In the genomic region with DNA sequence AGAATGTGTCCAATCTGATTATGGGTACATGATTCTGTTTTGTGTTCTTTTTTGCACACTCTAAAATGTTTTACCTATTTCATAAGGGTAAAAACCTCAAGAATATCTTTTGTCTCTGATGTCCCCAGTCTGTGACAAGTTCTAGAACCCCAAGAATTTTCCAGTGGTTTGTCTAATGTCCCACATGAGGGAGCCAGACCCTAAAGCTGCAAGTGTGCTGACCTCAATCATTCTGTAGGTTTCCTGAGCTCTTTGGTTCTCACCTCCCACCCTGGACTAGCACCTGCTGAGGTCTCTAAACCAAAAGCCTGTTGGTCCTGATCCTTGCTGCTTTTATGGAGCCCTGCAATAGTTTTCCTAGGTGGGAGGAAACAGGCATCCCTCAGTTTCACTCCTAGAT, we compare ENCODE assay signal across 2 cellular contexts.
TF ChIP-seq lines count a peak whose summit lies in the region.

No MANE protein-coding gene starts in this region.

TF ChIP-seq in GM23338, 12 proteins besides CTCF, POLR2A, EP300 and RAD21 (continued from another document):
- TF ChIP-seq STAT1 (IDR thresholded peaks at IDR 0.05; ENCODE audit: unreplicated experiment): no peak
- TF ChIP-seq EZH2phosphoT487 (IDR thresholded peaks at IDR 0.05; ENCODE audit: unreplicated experiment): no peak
- no peak for TF ChIP-seq EZH2 (IDR thresholded peaks at IDR 0.05; ENCODE audit: low read depth, unreplicated experiment)
- no peak for TF ChIP-seq JUNB (IDR thresholded peaks at IDR 0.05; ENCODE audit: unreplicated experiment)
- TF ChIP-seq ZNF114 (CRISPR knock-in tag; IDR thresholded peaks at IDR 0.05): no peak
- TF ChIP-seq, protein P1, sequence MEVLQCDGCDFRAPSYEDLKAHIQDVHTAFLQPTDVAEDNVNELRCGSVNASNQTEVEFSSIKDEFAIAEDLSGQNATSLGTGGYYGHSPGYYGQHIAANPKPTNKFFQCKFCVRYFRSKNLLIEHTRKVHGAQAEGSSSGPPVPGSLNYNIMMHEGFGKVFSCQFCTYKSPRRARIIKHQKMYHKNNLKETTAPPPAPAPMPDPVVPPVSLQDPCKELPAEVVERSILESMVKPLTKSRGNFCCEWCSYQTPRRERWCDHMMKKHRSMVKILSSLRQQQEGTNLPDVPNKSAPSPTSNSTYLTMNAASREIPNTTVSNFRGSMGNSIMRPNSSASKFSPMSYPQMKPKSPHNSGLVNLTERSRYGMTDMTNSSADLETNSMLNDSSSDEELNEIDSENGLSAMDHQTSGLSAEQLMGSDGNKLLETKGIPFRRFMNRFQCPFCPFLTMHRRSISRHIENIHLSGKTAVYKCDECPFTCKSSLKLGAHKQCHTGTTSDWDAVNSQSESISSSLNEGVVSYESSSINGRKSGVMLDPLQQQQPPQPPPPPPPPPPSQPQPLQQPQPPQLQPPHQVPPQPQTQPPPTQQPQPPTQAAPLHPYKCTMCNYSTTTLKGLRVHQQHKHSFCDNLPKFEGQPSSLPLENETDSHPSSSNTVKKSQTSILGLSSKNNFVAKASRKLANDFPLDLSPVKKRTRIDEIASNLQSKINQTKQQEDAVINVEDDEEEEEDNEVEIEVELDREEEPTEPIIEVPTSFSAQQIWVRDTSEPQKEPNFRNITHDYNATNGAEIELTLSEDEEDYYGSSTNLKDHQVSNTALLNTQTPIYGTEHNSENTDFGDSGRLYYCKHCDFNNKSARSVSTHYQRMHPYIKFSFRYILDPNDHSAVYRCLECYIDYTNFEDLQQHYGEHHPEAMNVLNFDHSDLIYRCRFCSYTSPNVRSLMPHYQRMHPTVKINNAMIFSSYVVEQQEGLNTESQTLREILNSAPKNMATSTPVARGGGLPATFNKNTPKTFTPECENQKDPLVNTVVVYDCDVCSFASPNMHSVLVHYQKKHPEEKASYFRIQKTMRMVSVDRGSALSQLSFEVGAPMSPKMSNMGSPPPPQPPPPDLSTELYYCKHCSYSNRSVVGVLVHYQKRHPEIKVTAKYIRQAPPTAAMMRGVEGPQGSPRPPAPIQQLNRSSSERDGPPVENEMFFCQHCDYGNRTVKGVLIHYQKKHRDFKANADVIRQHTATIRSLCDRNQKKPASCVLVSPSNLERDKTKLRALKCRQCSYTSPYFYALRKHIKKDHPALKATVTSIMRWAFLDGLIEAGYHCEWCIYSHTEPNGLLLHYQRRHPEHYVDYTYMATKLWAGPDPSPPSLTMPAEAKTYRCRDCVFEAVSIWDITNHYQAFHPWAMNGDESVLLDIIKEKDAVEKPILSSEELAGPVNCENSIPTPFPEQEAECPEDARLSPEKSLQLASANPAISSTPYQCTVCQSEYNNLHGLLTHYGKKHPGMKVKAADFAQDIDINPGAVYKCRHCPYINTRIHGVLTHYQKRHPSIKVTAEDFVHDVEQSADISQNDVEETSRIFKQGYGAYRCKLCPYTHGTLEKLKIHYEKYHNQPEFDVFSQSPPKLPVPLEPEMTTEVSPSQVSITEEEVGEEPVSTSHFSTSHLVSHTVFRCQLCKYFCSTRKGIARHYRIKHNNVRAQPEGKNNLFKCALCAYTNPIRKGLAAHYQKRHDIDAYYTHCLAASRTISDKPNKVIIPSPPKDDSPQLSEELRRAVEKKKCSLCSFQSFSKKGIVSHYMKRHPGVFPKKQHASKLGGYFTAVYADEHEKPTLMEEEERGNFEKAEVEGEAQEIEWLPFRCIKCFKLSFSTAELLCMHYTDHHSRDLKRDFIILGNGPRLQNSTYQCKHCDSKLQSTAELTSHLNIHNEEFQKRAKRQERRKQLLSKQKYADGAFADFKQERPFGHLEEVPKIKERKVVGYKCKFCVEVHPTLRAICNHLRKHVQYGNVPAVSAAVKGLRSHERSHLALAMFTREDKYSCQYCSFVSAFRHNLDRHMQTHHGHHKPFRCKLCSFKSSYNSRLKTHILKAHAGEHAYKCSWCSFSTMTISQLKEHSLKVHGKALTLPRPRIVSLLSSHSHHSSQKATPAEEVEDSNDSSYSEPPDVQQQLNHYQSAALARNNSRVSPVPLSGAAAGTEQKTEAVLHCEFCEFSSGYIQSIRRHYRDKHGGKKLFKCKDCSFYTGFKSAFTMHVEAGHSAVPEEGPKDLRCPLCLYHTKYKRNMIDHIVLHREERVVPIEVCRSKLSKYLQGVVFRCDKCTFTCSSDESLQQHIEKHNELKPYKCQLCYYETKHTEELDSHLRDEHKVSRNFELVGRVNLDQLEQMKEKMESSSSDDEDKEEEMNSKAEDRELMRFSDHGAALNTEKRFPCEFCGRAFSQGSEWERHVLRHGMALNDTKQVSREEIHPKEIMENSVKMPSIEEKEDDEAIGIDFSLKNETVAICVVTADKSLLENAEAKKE (CRISPR knock-in tag; IDR thresholded peaks at IDR 0.05): no peak
- TF ChIP-seq ZNF331 (CRISPR knock-in tag; IDR thresholded peaks at IDR 0.05; ENCODE audit: low read depth): no peak
- no peak for TF ChIP-seq NANOG (IDR thresholded peaks at IDR 0.05; ENCODE audit: borderline replicate concordance)
- TF ChIP-seq, protein P2, sequence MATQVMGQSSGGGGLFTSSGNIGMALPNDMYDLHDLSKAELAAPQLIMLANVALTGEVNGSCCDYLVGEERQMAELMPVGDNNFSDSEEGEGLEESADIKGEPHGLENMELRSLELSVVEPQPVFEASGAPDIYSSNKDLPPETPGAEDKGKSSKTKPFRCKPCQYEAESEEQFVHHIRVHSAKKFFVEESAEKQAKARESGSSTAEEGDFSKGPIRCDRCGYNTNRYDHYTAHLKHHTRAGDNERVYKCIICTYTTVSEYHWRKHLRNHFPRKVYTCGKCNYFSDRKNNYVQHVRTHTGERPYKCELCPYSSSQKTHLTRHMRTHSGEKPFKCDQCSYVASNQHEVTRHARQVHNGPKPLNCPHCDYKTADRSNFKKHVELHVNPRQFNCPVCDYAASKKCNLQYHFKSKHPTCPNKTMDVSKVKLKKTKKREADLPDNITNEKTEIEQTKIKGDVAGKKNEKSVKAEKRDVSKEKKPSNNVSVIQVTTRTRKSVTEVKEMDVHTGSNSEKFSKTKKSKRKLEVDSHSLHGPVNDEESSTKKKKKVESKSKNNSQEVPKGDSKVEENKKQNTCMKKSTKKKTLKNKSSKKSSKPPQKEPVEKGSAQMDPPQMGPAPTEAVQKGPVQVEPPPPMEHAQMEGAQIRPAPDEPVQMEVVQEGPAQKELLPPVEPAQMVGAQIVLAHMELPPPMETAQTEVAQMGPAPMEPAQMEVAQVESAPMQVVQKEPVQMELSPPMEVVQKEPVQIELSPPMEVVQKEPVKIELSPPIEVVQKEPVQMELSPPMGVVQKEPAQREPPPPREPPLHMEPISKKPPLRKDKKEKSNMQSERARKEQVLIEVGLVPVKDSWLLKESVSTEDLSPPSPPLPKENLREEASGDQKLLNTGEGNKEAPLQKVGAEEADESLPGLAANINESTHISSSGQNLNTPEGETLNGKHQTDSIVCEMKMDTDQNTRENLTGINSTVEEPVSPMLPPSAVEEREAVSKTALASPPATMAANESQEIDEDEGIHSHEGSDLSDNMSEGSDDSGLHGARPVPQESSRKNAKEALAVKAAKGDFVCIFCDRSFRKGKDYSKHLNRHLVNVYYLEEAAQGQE (IDR thresholded peaks at IDR 0.05; ENCODE audit: unreplicated experiment): no peak
- TF ChIP-seq CREB1 (CRISPR knock-in tag; IDR thresholded peaks at IDR 0.05; ENCODE audit: low read depth): no peak

TF ChIP-seq in WTC11, 78 proteins besides CTCF, POLR2A, EP300 and RAD21 (continued from another document and continues in another):
- TF ChIP-seq, protein P3, sequence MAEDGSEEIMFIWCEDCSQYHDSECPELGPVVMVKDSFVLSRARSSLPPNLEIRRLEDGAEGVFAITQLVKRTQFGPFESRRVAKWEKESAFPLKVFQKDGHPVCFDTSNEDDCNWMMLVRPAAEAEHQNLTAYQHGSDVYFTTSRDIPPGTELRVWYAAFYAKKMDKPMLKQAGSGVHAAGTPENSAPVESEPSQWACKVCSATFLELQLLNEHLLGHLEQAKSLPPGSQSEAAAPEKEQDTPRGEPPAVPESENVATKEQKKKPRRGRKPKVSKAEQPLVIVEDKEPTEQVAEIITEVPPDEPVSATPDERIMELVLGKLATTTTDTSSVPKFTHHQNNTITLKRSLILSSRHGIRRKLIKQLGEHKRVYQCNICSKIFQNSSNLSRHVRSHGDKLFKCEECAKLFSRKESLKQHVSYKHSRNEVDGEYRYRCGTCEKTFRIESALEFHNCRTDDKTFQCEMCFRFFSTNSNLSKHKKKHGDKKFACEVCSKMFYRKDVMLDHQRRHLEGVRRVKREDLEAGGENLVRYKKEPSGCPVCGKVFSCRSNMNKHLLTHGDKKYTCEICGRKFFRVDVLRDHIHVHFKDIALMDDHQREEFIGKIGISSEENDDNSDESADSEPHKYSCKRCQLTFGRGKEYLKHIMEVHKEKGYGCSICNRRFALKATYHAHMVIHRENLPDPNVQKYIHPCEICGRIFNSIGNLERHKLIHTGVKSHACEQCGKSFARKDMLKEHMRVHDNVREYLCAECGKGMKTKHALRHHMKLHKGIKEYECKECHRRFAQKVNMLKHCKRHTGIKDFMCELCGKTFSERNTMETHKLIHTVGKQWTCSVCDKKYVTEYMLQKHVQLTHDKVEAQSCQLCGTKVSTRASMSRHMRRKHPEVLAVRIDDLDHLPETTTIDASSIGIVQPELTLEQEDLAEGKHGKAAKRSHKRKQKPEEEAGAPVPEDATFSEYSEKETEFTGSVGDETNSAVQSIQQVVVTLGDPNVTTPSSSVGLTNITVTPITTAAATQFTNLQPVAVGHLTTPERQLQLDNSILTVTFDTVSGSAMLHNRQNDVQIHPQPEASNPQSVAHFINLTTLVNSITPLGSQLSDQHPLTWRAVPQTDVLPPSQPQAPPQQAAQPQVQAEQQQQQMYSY (CRISPR knock-in tag; IDR thresholded peaks at IDR 0.05): no peak
- TF ChIP-seq, protein P4, sequence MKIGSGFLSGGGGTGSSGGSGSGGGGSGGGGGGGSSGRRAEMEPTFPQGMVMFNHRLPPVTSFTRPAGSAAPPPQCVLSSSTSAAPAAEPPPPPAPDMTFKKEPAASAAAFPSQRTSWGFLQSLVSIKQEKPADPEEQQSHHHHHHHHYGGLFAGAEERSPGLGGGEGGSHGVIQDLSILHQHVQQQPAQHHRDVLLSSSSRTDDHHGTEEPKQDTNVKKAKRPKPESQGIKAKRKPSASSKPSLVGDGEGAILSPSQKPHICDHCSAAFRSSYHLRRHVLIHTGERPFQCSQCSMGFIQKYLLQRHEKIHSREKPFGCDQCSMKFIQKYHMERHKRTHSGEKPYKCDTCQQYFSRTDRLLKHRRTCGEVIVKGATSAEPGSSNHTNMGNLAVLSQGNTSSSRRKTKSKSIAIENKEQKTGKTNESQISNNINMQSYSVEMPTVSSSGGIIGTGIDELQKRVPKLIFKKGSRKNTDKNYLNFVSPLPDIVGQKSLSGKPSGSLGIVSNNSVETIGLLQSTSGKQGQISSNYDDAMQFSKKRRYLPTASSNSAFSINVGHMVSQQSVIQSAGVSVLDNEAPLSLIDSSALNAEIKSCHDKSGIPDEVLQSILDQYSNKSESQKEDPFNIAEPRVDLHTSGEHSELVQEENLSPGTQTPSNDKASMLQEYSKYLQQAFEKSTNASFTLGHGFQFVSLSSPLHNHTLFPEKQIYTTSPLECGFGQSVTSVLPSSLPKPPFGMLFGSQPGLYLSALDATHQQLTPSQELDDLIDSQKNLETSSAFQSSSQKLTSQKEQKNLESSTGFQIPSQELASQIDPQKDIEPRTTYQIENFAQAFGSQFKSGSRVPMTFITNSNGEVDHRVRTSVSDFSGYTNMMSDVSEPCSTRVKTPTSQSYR (CRISPR knock-in tag; IDR thresholded peaks at IDR 0.05): no peak
- TF ChIP-seq ZNF416 (CRISPR knock-in tag; IDR thresholded peaks at IDR 0.05) (no peak), SOX15 (CRISPR knock-in tag; IDR thresholded peaks at IDR 0.05) (no peak), GTF2I (CRISPR knock-in tag; conservative IDR thresholded peaks at IDR 0.05) (no peak), GRHL2 (CRISPR knock-in tag; IDR thresholded peaks at IDR 0.05; ENCODE audit: insufficient replicate concordance, severe bottlenecking) (no peak)
- TF ChIP-seq, protein P5, sequence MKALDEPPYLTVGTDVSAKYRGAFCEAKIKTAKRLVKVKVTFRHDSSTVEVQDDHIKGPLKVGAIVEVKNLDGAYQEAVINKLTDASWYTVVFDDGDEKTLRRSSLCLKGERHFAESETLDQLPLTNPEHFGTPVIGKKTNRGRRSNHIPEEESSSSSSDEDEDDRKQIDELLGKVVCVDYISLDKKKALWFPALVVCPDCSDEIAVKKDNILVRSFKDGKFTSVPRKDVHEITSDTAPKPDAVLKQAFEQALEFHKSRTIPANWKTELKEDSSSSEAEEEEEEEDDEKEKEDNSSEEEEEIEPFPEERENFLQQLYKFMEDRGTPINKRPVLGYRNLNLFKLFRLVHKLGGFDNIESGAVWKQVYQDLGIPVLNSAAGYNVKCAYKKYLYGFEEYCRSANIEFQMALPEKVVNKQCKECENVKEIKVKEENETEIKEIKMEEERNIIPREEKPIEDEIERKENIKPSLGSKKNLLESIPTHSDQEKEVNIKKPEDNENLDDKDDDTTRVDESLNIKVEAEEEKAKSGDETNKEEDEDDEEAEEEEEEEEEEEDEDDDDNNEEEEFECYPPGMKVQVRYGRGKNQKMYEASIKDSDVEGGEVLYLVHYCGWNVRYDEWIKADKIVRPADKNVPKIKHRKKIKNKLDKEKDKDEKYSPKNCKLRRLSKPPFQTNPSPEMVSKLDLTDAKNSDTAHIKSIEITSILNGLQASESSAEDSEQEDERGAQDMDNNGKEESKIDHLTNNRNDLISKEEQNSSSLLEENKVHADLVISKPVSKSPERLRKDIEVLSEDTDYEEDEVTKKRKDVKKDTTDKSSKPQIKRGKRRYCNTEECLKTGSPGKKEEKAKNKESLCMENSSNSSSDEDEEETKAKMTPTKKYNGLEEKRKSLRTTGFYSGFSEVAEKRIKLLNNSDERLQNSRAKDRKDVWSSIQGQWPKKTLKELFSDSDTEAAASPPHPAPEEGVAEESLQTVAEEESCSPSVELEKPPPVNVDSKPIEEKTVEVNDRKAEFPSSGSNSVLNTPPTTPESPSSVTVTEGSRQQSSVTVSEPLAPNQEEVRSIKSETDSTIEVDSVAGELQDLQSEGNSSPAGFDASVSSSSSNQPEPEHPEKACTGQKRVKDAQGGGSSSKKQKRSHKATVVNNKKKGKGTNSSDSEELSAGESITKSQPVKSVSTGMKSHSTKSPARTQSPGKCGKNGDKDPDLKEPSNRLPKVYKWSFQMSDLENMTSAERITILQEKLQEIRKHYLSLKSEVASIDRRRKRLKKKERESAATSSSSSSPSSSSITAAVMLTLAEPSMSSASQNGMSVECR (CRISPR knock-in tag; IDR thresholded peaks at IDR 0.05; ENCODE audit: borderline replicate concordance): no peak
- TF ChIP-seq, protein P6, sequence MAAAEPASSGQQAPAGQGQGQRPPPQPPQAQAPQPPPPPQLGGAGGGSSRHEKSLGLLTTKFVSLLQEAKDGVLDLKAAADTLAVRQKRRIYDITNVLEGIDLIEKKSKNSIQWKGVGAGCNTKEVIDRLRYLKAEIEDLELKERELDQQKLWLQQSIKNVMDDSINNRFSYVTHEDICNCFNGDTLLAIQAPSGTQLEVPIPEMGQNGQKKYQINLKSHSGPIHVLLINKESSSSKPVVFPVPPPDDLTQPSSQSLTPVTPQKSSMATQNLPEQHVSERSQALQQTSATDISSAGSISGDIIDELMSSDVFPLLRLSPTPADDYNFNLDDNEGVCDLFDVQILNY (CRISPR knock-in tag; IDR thresholded peaks at IDR 0.05): no peak
- TF ChIP-seq, protein P7, sequence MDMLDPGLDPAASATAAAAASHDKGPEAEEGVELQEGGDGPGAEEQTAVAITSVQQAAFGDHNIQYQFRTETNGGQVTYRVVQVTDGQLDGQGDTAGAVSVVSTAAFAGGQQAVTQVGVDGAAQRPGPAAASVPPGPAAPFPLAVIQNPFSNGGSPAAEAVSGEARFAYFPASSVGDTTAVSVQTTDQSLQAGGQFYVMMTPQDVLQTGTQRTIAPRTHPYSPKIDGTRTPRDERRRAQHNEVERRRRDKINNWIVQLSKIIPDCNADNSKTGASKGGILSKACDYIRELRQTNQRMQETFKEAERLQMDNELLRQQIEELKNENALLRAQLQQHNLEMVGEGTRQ (CRISPR knock-in tag; IDR thresholded peaks at IDR 0.05): no peak
